Comparison of ENCODE assay signal across 1 cellular context in genomic region chr16:8962393-8963009, GRCh38.
A peak's percentile ranks its signal among the peaks of the same experiment; 100 is the strongest.
TF ChIP-seq lines count a peak whose summit lies in the region.

No MANE protein-coding gene starts in this region.

TF ChIP-seq in HepG2, 621 proteins besides CTCF, POLR2A, EP300 and RAD21 (continued from another document and continues in another):
- TF ChIP-seq, protein P1, sequence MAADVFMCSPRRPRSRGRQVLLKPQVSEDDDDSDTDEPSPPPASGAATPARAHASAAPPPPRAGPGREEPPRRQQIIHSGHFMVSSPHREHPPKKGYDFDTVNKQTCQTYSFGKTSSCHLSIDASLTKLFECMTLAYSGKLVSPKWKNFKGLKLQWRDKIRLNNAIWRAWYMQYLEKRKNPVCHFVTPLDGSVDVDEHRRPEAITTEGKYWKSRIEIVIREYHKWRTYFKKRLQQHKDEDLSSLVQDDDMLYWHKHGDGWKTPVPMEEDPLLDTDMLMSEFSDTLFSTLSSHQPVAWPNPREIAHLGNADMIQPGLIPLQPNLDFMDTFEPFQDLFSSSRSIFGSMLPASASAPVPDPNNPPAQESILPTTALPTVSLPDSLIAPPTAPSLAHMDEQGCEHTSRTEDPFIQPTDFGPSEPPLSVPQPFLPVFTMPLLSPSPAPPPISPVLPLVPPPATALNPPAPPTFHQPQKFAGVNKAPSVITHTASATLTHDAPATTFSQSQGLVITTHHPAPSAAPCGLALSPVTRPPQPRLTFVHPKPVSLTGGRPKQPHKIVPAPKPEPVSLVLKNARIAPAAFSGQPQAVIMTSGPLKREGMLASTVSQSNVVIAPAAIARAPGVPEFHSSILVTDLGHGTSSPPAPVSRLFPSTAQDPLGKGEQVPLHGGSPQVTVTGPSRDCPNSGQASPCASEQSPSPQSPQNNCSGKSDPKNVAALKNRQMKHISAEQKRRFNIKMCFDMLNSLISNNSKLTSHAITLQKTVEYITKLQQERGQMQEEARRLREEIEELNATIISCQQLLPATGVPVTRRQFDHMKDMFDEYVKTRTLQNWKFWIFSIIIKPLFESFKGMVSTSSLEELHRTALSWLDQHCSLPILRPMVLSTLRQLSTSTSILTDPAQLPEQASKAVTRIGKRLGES (CRISPR knock-in tag; IDR thresholded peaks at IDR 0.05; ENCODE audit: borderline replicate concordance), result no peak
- TF ChIP-seq, protein P2, sequence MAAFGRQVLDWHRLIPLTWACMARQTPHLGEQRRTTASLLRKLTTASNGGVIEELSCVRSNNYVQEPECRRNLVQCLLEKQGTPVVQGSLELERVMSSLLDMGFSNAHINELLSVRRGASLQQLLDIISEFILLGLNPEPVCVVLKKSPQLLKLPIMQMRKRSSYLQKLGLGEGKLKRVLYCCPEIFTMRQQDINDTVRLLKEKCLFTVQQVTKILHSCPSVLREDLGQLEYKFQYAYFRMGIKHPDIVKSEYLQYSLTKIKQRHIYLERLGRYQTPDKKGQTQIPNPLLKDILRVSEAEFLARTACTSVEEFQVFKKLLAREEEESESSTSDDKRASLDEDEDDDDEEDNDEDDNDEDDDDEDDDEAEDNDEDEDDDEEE (CRISPR knock-in tag; IDR thresholded peaks at IDR 0.05), result no peak
- peak; percentile 59 for TF ChIP-seq ARID4A (CRISPR knock-in tag; IDR thresholded peaks at IDR 0.05; ENCODE audit: borderline replicate concordance)
- no peak for TF ChIP-seq HMG20B (CRISPR knock-in tag; conservative IDR thresholded peaks at IDR 0.05)
- TF ChIP-seq ZBTB7A (CRISPR knock-in tag; IDR thresholded peaks at IDR 0.05), result no peak
- TF ChIP-seq ARNTL (CRISPR knock-in tag; IDR thresholded peaks at IDR 0.05), result 0 out of 2 replicates have a peak, but pooled peaks have one; percentile 28
- TF ChIP-seq EEA1 (CRISPR knock-in tag; IDR thresholded peaks at IDR 0.05; ENCODE audit: borderline replicate concordance), result peak; percentile 49; the same call in 1 of the 2 replicates
- TF ChIP-seq ATM (IDR thresholded peaks at IDR 0.05; ENCODE audit: borderline replicate concordance), result no peak
- peak; percentile 70; the same call in 1 of the 2 replicates for TF ChIP-seq KDM5B (CRISPR knock-in tag; IDR thresholded peaks at IDR 0.05; ENCODE audit: borderline replicate concordance)
- no peak for TF ChIP-seq E2F2 (CRISPR knock-in tag; IDR thresholded peaks at IDR 0.05; ENCODE audit: borderline replicate concordance)
- TF ChIP-seq, protein P3, sequence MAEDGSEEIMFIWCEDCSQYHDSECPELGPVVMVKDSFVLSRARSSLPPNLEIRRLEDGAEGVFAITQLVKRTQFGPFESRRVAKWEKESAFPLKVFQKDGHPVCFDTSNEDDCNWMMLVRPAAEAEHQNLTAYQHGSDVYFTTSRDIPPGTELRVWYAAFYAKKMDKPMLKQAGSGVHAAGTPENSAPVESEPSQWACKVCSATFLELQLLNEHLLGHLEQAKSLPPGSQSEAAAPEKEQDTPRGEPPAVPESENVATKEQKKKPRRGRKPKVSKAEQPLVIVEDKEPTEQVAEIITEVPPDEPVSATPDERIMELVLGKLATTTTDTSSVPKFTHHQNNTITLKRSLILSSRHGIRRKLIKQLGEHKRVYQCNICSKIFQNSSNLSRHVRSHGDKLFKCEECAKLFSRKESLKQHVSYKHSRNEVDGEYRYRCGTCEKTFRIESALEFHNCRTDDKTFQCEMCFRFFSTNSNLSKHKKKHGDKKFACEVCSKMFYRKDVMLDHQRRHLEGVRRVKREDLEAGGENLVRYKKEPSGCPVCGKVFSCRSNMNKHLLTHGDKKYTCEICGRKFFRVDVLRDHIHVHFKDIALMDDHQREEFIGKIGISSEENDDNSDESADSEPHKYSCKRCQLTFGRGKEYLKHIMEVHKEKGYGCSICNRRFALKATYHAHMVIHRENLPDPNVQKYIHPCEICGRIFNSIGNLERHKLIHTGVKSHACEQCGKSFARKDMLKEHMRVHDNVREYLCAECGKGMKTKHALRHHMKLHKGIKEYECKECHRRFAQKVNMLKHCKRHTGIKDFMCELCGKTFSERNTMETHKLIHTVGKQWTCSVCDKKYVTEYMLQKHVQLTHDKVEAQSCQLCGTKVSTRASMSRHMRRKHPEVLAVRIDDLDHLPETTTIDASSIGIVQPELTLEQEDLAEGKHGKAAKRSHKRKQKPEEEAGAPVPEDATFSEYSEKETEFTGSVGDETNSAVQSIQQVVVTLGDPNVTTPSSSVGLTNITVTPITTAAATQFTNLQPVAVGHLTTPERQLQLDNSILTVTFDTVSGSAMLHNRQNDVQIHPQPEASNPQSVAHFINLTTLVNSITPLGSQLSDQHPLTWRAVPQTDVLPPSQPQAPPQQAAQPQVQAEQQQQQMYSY (CRISPR knock-in tag; IDR thresholded peaks at IDR 0.05), result no peak
- TF ChIP-seq REPIN1 (CRISPR knock-in tag; IDR thresholded peaks at IDR 0.05; ENCODE audit: borderline replicate concordance, low read depth), result 0 out of 2 replicates have a peak, but pooled peaks have one; percentile 56
- TF ChIP-seq CCDC6 (CRISPR knock-in tag; IDR thresholded peaks at IDR 0.05), result 0 out of 2 replicates have a peak, but pooled peaks have one; percentile 2
- TF ChIP-seq, protein P4, sequence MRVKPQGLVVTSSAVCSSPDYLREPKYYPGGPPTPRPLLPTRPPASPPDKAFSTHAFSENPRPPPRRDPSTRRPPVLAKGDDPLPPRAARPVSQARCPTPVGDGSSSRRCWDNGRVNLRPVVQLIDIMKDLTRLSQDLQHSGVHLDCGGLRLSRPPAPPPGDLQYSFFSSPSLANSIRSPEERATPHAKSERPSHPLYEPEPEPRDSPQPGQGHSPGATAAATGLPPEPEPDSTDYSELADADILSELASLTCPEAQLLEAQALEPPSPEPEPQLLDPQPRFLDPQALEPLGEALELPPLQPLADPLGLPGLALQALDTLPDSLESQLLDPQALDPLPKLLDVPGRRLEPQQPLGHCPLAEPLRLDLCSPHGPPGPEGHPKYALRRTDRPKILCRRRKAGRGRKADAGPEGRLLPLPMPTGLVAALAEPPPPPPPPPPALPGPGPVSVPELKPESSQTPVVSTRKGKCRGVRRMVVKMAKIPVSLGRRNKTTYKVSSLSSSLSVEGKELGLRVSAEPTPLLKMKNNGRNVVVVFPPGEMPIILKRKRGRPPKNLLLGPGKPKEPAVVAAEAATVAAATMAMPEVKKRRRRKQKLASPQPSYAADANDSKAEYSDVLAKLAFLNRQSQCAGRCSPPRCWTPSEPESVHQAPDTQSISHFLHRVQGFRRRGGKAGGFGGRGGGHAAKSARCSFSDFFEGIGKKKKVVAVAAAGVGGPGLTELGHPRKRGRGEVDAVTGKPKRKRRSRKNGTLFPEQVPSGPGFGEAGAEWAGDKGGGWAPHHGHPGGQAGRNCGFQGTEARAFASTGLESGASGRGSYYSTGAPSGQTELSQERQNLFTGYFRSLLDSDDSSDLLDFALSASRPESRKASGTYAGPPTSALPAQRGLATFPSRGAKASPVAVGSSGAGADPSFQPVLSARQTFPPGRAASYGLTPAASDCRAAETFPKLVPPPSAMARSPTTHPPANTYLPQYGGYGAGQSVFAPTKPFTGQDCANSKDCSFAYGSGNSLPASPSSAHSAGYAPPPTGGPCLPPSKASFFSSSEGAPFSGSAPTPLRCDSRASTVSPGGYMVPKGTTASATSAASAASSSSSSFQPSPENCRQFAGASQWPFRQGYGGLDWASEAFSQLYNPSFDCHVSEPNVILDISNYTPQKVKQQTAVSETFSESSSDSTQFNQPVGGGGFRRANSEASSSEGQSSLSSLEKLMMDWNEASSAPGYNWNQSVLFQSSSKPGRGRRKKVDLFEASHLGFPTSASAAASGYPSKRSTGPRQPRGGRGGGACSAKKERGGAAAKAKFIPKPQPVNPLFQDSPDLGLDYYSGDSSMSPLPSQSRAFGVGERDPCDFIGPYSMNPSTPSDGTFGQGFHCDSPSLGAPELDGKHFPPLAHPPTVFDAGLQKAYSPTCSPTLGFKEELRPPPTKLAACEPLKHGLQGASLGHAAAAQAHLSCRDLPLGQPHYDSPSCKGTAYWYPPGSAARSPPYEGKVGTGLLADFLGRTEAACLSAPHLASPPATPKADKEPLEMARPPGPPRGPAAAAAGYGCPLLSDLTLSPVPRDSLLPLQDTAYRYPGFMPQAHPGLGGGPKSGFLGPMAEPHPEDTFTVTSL (CRISPR knock-in tag; IDR thresholded peaks at IDR 0.05; ENCODE audit: borderline replicate concordance), result no peak; the same call in 1 of the 2 replicates
- no peak for TF ChIP-seq POLR2AphosphoS5 (IDR thresholded peaks at IDR 0.05; ENCODE audit: low read depth, low read length)
- TF ChIP-seq ZNF30 (CRISPR knock-in tag; IDR thresholded peaks at IDR 0.05), result peak; percentile 44; the same call in 1 of the 2 replicates
- peak; percentile 43; the same call in 1 of the 2 replicates for TF ChIP-seq BCL3 (CRISPR knock-in tag; IDR thresholded peaks at IDR 0.05)
- no peak for TF ChIP-seq PHB2 (IDR thresholded peaks at IDR 0.05; ENCODE audit: partially characterized antibody)
- peak; percentile 65; the same call in 1 of the 2 replicates for TF ChIP-seq PITX1 (CRISPR knock-in tag; IDR thresholded peaks at IDR 0.05)
- no peak for TF ChIP-seq THAP7 (CRISPR knock-in tag; IDR thresholded peaks at IDR 0.05)
- no peak for TF ChIP-seq ZNF383 (CRISPR knock-in tag; IDR thresholded peaks at IDR 0.05; ENCODE audit: borderline replicate concordance)
- no peak for TF ChIP-seq IRX3 (CRISPR knock-in tag; IDR thresholded peaks at IDR 0.05; ENCODE audit: borderline replicate concordance, low read depth)
- 0 out of 2 replicates have a peak, but pooled peaks have one; percentile 16 for TF ChIP-seq ZBTB38 (CRISPR knock-in tag; IDR thresholded peaks at IDR 0.05)
- no peak for TF ChIP-seq PRPF4 (IDR thresholded peaks at IDR 0.05; ENCODE audit: low read depth, low read length, poor library complexity, severe bottlenecking)
- peak; percentile 74; the same call in 1 of the 2 replicates for TF ChIP-seq SRY (CRISPR knock-in tag; IDR thresholded peaks at IDR 0.05)
- peak; percentile 73 for TF ChIP-seq RBFOX2 (IDR thresholded peaks at IDR 0.05; ENCODE audit: low read depth, low read length)
- TF ChIP-seq CSRNP2 (CRISPR knock-in tag; conservative IDR thresholded peaks at IDR 0.05; ENCODE audit: low read depth), result 0 out of 2 replicates have a peak, but pooled peaks have one; percentile 50
- no peak for TF ChIP-seq FOXA1 (IDR thresholded peaks at IDR 0.05)
- TF ChIP-seq FOXA1 (CRISPR knock-in tag; IDR thresholded peaks at IDR 0.05), result no peak
- no peak for TF ChIP-seq ZNF850 (CRISPR knock-in tag; conservative IDR thresholded peaks at IDR 0.05)
- TF ChIP-seq ZNF367 (CRISPR knock-in tag; IDR thresholded peaks at IDR 0.05; ENCODE audit: borderline replicate concordance), result no peak
- TF ChIP-seq MZF1 (CRISPR knock-in tag; IDR thresholded peaks at IDR 0.05; ENCODE audit: borderline replicate concordance), result no peak
- no peak for TF ChIP-seq BRD4 (CRISPR knock-in tag; IDR thresholded peaks at IDR 0.05)
